19 cellular contexts compared by ENCODE assay signal in the genomic region with DNA sequence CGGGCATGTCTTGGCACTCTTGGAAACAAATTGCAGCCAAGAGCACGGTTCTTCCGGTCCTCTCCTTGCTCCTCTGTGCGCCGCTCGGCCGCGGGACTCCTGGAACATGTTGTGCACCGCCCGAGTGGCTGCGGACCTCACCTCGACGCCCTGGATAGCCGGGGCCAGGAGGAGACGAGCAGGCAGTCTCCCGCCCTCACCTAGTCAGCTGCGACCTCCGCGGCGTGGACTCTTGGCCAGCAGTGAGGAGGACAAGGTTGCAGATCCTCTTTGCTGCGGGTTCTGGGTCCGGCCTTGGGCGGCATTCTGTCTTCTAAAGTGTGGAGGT. TPM values are rescaled to one million over a fixed set of nuclear protein-coding genes. Genes with fewer than 3 reads are reported as not detected.
A peak's percentile ranks its signal among the peaks of the same experiment; 100 is the strongest.
DNase-seq lines count a peak whose midpoint lies in the region; ATAC-seq and TF ChIP-seq lines count a peak whose summit lies in the region.
"Had no signal": no experiment of that assay in that cellular context is flagged by ENCODE, and none has a peak within 500 bp of the region (broad histone marks: within the 10 kb centered on the region; RNA-seq: fewer than 3 reads in every experiment).

No MANE protein-coding gene starts in this region.

- H4K91ac ChIP-seq in mesenchymal stem cell (ENCODE audit: low read length) = no peak overlapping the region

- no peaks in the 10 kb centered on the region for H3K9me2 ChIP-seq in GM23338 (ENCODE audit: insufficient read depth)

- peak overlapping the region in 1 of 2 experiments; percentile 50 for H3K23ac ChIP-seq in mesenchymal stem cell (ENCODE audit: low read length in 2 of 2)

- H3K27ac Mint-ChIP-seq in GM23338 = no peak overlapping the region
- no peak overlapping the region for H3K27ac Mint-ChIP-seq in activated CD4-positive, alpha-beta memory T cell treated with anti-CD3 and anti-CD28 coated beads, Interleukin-2, amount 10 ng/mL, durations not matched to agents 7 days and 5 days

- ATAC-seq in GM23338 (peak; percentile 3; the same call in 2 of the 3 replicates), RWPE2 (ENCODE audit: low read depth) (no peak), sciatic nerve (no peak), HG02885 (IDR thresholded peaks at IDR 0.05; ENCODE audit: poor library complexity, unreplicated experiment) (no peak), GM21737 (IDR thresholded peaks at IDR 0.05; ENCODE audit: unreplicated experiment) (no peak)
- ATAC-seq: HCT116 had no signal

- no peak overlapping the region for H3K14ac ChIP-seq in mesenchymal stem cell (ENCODE audit: low read length in 2 of 2)

- peaks cover 58% of the 10 kb centered on the region for H4K20me1 ChIP-seq in GM23338 (replicated peaks; ENCODE audit: insufficient read depth)

- H3K36me3 ChIP-seq in GM23338 (ENCODE audit: insufficient read depth) = no peaks in the 10 kb centered on the region
- no peaks in the 10 kb centered on the region for H3K36me3 ChIP-seq in RWPE2 (ENCODE audit: low read depth)
- peaks cover 0 to 5% of the 10 kb centered on the region in 2 experiments for H3K36me3 ChIP-seq in mesenchymal stem cell (ENCODE audit: control insufficient read depth in 1 of 2, insufficient read depth in 2 of 2, low read depth in 1 of 2, low read length in 2 of 2)

- POLR2A ChIA-PET in activated CD4-positive, alpha-beta memory T cell treated with anti-CD3 and anti-CD28 coated beads, Interleukin-2, amount 10 ng/mL, durations not matched to agents 7 days and 5 days (lab: Charles Lee) = no interaction called here

- peak overlapping the region; percentile 56; the same call in 1 of the 2 replicates for H3K4me3 ChIP-seq in GM23338
- H3K4me3 ChIP-seq in RWPE2 (ENCODE audit: severe bottlenecking) = no peak overlapping the region
- no peak overlapping the region for H3K4me3 ChIP-seq in mesenchymal stem cell (ENCODE audit: insufficient read depth in 1 of 2, low read depth in 1 of 2, low read length in 2 of 2)

- peak; percentile 45 for DNase-seq in GM23338 (ENCODE audit: low spot score)
- DNase-seq in RWPE2 (ENCODE audit: low spot score) = peak; percentile 47
- DNase-seq in mesenchymal stem cell = no peak
- peak; percentile 53 for DNase-seq in sciatic nerve (ENCODE audit: low spot score)
- no peak for DNase-seq in activated CD4-positive, alpha-beta memory T cell treated with anti-CD3 and anti-CD28 coated beads, Interleukin-2, amount 10 ng/mL, durations not matched to agents 7 days and 5 days
- DNase-seq: ACHN; C1 segment of cervical spinal cord; CD8-positive, alpha-beta memory T cell; DMS79; KBM-7; MV-4-11; NCI-H1694 treated with DMSO at 0.1 percent for 48 hours; NCI-H2107; NCI-H510A; NCI-H748 treated with DMSO at 0.1 percent for 48 hours; Right ventricle myocardium superior had no signal

- H2AK5ac ChIP-seq in mesenchymal stem cell (ENCODE audit: low read length, severe bottlenecking) = no peak overlapping the region

- H3K9me3 Mint-ChIP-seq in GM23338 = no peaks in the 10 kb centered on the region; the same call in 2 of the 3 replicates
- H3K9me3 Mint-ChIP-seq in activated CD4-positive, alpha-beta memory T cell treated with anti-CD3 and anti-CD28 coated beads, Interleukin-2, amount 10 ng/mL, durations not matched to agents 7 days and 5 days = no peaks in the 10 kb centered on the region

- H3K4me3 Mint-ChIP-seq in GM23338 = peak overlapping the region; percentile 51; the same call in 2 of the 3 replicates
- H3K4me3 Mint-ChIP-seq in activated CD4-positive, alpha-beta memory T cell treated with anti-CD3 and anti-CD28 coated beads, Interleukin-2, amount 10 ng/mL, durations not matched to agents 7 days and 5 days = no peak overlapping the region

- H2BK12ac ChIP-seq in mesenchymal stem cell (ENCODE audit: low read length in 2 of 2) = no peak overlapping the region

- no peak overlapping the region for H3K9ac ChIP-seq in mesenchymal stem cell (ENCODE audit: low read length)

- H3K79me2 ChIP-seq in GM23338 (replicated peaks; ENCODE audit: insufficient read depth) = no peaks in the 10 kb centered on the region

- H3K79me1 ChIP-seq in mesenchymal stem cell (replicated peaks; ENCODE audit: low read length, poor library complexity, severe bottlenecking) = no peaks in the 10 kb centered on the region

- H3K4me2 ChIP-seq in GM23338 (peak overlapping the region; percentile 43; the same call in 1 of the 2 replicates), mesenchymal stem cell (ENCODE audit: low read length, poor library complexity, severe bottlenecking) (no peak overlapping the region)

- intact Hi-C loops in sciatic nerve (cut with DNase I) = no loop called here

- peaks cover 24% of the 10 kb centered on the region; the same call in 1 of the 2 replicates for H3F3A ChIP-seq in GM23338 (replicated peaks; ENCODE audit: low read depth)

- H3K4ac ChIP-seq in mesenchymal stem cell (ENCODE audit: low read depth in 1 of 2, low read length in 2 of 2) = no peak overlapping the region

- peak overlapping the region; percentile 37 for H2BK15ac ChIP-seq in mesenchymal stem cell (ENCODE audit: low read depth, poor library complexity, severe bottlenecking)

- H3K27ac ChIP-seq in GM23338 (ENCODE audit: low read depth) (no peak overlapping the region), RWPE2 (ENCODE audit: poor library complexity, severe bottlenecking) (no peak overlapping the region), mesenchymal stem cell (ENCODE audit: low read length, poor library complexity, severe bottlenecking) (no peak overlapping the region)

- H4K8ac ChIP-seq in mesenchymal stem cell (ENCODE audit: low read length) = no peak overlapping the region

- no peak for TF ChIP-seq CTCF in GM23338 (conservative IDR thresholded peaks at IDR 0.05; ENCODE audit: low read depth in 2 of 2)
- TF ChIP-seq CTCF in RWPE2 (IDR thresholded peaks at IDR 0.05; ENCODE audit: poor library complexity, severe bottlenecking) = no peak

- peaks cover 100% of the 10 kb centered on the region for H3K27me3 ChIP-seq in GM23338 (ENCODE audit: insufficient read depth)
- H3K27me3 ChIP-seq in RWPE2 (ENCODE audit: insufficient read depth, poor library complexity, severe bottlenecking) = peaks cover 11% of the 10 kb centered on the region
- H3K27me3 ChIP-seq in mesenchymal stem cell (ENCODE audit: control insufficient read depth in 1 of 2, insufficient read depth in 1 of 2, low read length in 2 of 2) = peaks cover 95 to 100% of the 10 kb centered on the region in 2 experiments

- H3K4me1 Mint-ChIP-seq in GM23338 = peaks cover 42% of the 10 kb centered on the region
- peaks cover 11% of the 10 kb centered on the region for H3K4me1 Mint-ChIP-seq in activated CD4-positive, alpha-beta memory T cell treated with anti-CD3 and anti-CD28 coated beads, Interleukin-2, amount 10 ng/mL, durations not matched to agents 7 days and 5 days

- CTCF ChIA-PET in activated CD4-positive, alpha-beta memory T cell treated with anti-CD3 and anti-CD28 coated beads, Interleukin-2, amount 10 ng/mL, durations not matched to agents 7 days and 5 days (lab: Charles Lee) = no interaction called here

- no peaks in the 10 kb centered on the region for H3K9me3 ChIP-seq in RWPE2 (ENCODE audit: severe bottlenecking)
- H3K9me3 ChIP-seq in mesenchymal stem cell (ENCODE audit: control insufficient read depth, low read length) = no peaks in the 10 kb centered on the region

- H3K4me1 ChIP-seq in GM23338 (ENCODE audit: insufficient read depth) = peaks cover 42% of the 10 kb centered on the region
- H3K4me1 ChIP-seq in RWPE2 (ENCODE audit: insufficient read depth, poor library complexity, severe bottlenecking) = no peaks in the 10 kb centered on the region
- H3K4me1 ChIP-seq in mesenchymal stem cell (ENCODE audit: control insufficient read depth, insufficient read depth, low read depth, low read length) = peaks cover 37% of the 10 kb centered on the region

- H2BK5ac ChIP-seq in mesenchymal stem cell (ENCODE audit: low read depth, low read length, poor library complexity, severe bottlenecking) = no peak overlapping the region

- WGBS in mesenchymal stem cell = 5% methylated on average over 23 of the region's 23 CpGs

- peaks cover 100% of the 10 kb centered on the region for H3K27me3 Mint-ChIP-seq in GM23338 (ENCODE audit: insufficient read depth, low read depth, poor library complexity)
- H3K27me3 Mint-ChIP-seq in activated CD4-positive, alpha-beta memory T cell treated with anti-CD3 and anti-CD28 coated beads, Interleukin-2, amount 10 ng/mL, durations not matched to agents 7 days and 5 days = peaks cover 86% of the 10 kb centered on the region

- H3K36me3 Mint-ChIP-seq in GM23338 (ENCODE audit: low read depth) = no peaks in the 10 kb centered on the region; the same call in 2 of the 3 replicates
- peaks cover 9% of the 10 kb centered on the region for H3K36me3 Mint-ChIP-seq in activated CD4-positive, alpha-beta memory T cell treated with anti-CD3 and anti-CD28 coated beads, Interleukin-2, amount 10 ng/mL, durations not matched to agents 7 days and 5 days (ENCODE audit: low read depth)

- no peak overlapping the region for H2BK120ac ChIP-seq in mesenchymal stem cell (ENCODE audit: low read depth, low read length)

- 0 out of 2 replicates have a peak overlapping the region, but pooled peaks have one; percentile 38 for H2AFZ ChIP-seq in GM23338
- H2AFZ ChIP-seq in mesenchymal stem cell (ENCODE audit: low read depth, low read length) = no peak overlapping the region

- no peak overlapping the region for H3K18ac ChIP-seq in mesenchymal stem cell (ENCODE audit: low read depth in 1 of 2, low read length in 2 of 2)

TF ChIP-seq in GM23338, 12 proteins besides CTCF, POLR2A, EP300 and RAD21 (continues in another document):
- peak; percentile 6 for TF ChIP-seq EZH2 (IDR thresholded peaks at IDR 0.05; ENCODE audit: low read depth, unreplicated experiment)

RNA-seq across cellular contexts. Expression of a gene that starts 6.6 kb away (rescaled TPM):
- not detected in 2 replicates for total RNA-seq in GM23338 (2014; rRNA removed; shearing (Covaris generic))
- 0.37 and 0.74 TPM in 2 replicates for polyA plus RNA-seq in GM23338 (2016; fragmentation: Nextera tagmentation; extraction: Ambion mirVana)
- polyA plus RNA-seq in mesenchymal stem cell (2013, experiment 1 of 2) = 0.91 TPM
- polyA plus RNA-seq in mesenchymal stem cell (2013, experiment 2 of 2) = 0.92 TPM
- 5.3 TPM for total RNA-seq in sciatic nerve
- not detected for total RNA-seq in activated CD4-positive, alpha-beta memory T cell treated with anti-CD3 and anti-CD28 coated beads, Interleukin-2, amount 10 ng/mL, durations not matched to agents 7 days and 5 days
- total RNA-seq: CD8-positive, alpha-beta memory T cell; Right ventricle myocardium superior had no signal
- polyA plus RNA-seq: CD8-positive, alpha-beta memory T cell had no signal

Comparison
In these comparisons a context has a peak if more than half of its experiments do, and no peak if none do; other contexts are left out.
1. DNase-seq: peak in GM23338 (single experiment), RWPE2 (single experiment) and sciatic nerve (single experiment); none in mesenchymal stem cell (single experiment) and activated CD4-positive, alpha-beta memory T cell treated with anti-CD3 and anti-CD28 coated beads, Interleukin-2, amount 10 ng/mL, durations not matched to agents 7 days and 5 days (single experiment).